1 cellular context compared by ENCODE assay signal in genomic region chr13:100146534-100146933, GRCh38.
TF ChIP-seq lines count a peak whose summit lies in the region.

No MANE protein-coding gene starts in this region.

TF ChIP-seq in GM23338, 12 proteins besides CTCF, POLR2A, EP300 and RAD21 (continued from another document):
- no peak for TF ChIP-seq ZNF462 (CRISPR knock-in tag; IDR thresholded peaks at IDR 0.05)
- no peak for TF ChIP-seq STAT1 (IDR thresholded peaks at IDR 0.05; ENCODE audit: unreplicated experiment)
- TF ChIP-seq ZNF331 (CRISPR knock-in tag; IDR thresholded peaks at IDR 0.05; ENCODE audit: low read depth), result no peak
- no peak for TF ChIP-seq JUNB (IDR thresholded peaks at IDR 0.05; ENCODE audit: unreplicated experiment)
- TF ChIP-seq ZNF114 (CRISPR knock-in tag; IDR thresholded peaks at IDR 0.05), result no peak
